30 cellular contexts compared by ENCODE assay signal in the genomic region with DNA sequence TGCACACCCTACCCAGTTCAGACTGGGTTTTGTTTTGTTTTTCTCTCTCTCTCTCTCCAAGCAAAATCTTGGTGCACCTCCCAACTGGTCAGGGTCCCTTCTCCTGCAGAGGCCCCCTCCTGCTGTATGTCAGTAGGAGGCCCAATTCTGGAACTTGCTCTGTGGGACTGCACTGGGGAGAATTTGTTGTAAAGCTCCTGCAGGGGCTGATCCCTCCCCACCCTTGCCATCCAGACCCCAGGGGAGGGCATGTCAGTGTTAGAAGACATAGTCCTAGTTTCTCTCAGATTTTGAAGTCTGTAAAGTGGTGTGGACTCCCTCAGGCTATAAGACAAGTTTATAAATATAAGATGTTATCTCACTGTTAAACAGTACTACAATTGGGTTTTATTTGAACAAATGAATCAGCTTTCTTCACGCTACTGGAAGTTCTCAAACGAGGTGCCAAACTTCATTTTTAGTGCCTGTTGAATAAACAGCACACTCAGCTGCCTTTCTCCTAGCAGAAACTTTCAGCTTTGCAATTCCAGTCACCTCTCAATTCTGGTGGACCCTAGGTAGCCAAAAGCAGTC.
"Had no signal": no experiment of that assay in that cellular context is flagged by ENCODE, and none has a peak within 500 bp of the region (broad histone marks: within the 10 kb centered on the region; RNA-seq: fewer than 3 reads in every experiment).

No MANE protein-coding gene starts in this region.

- H3K9me3 ChIP-seq: SJCRH30 had no signal

- H3K9ac ChIP-seq: KMS-11 had no signal

- H3K4me3 ChIP-seq: SJCRH30, SK-N-MC had no signal

- H3K27ac ChIP-seq: KMS-11, RWPE1, SJCRH30, SK-N-MC, WERI-Rb-1 had no signal

- H3K4me1 Mint-ChIP-seq: activated naive CD4-positive, alpha-beta T cell treated with anti-CD3 and anti-CD28 coated beads, Interleukin-2, amount 10 ng/mL, durations not matched to agents 7 days and 5 days; activated naive CD8-positive, alpha-beta T cell treated with anti-CD3 and anti-CD28 coated beads, Interleukin-2, amount 50 U/mL, for 24 hours; brain had no signal

- FAIRE-seq: bronchial epithelial cell, RCC 7860 had no signal

- ATAC-seq: activated CD8-positive, alpha-beta T cell treated with anti-CD3 and anti-CD28 coated beads for 36 hours; activated naive CD8-positive, alpha-beta T cell treated with anti-CD3 and anti-CD28 coated beads, Interleukin-2, amount 50 U/mL, for 24 hours; activated T-cell treated with anti-CD3 and anti-CD28 coated beads, Interleukin-2, amount 50 U/mL, for 4 hours; Right ventricle myocardium inferior had no signal

- H3K9me3 Mint-ChIP-seq: activated CD8-positive, alpha-beta T cell treated with anti-CD3 and anti-CD28 coated beads for 36 hours; activated naive CD4-positive, alpha-beta T cell treated with anti-CD3 and anti-CD28 coated beads, Interleukin-2, amount 10 ng/mL, durations not matched to agents 7 days and 5 days; activated naive CD8-positive, alpha-beta T cell treated with anti-CD3 and anti-CD28 coated beads, Interleukin-2, amount 50 U/mL, for 24 hours; activated T-cell treated with anti-CD3 and anti-CD28 coated beads, Interleukin-2, amount 50 U/mL, for 4 hours had no signal

- DNase-seq: activated CD4-positive, alpha-beta T cell treated with anti-CD3 and anti-CD28 coated beads for 1 hour; activated CD4-positive, alpha-beta T cell treated with anti-CD3 and anti-CD28 coated beads for 48 hours; activated CD4-positive, CD25-positive, alpha-beta regulatory T cell; activated CD8-positive, alpha-beta T cell treated with anti-CD3 and anti-CD28 coated beads for 36 hours; activated effector memory CD4-positive, alpha-beta T cell treated with Interleukin-2 at 50 U/mL for 16 hours; activated naive CD4-positive, alpha-beta T cell treated with anti-CD3 and anti-CD28 coated beads, Interleukin-2, amount 10 ng/mL, durations not matched to agents 7 days and 5 days; activated naive CD8-positive, alpha-beta T cell treated with anti-CD3 and anti-CD28 coated beads, Interleukin-2, amount 50 U/mL, for 24 hours; activated T-cell treated with anti-CD3 and anti-CD28 coated beads, Interleukin-2, amount 50 U/mL, for 4 hours; anterior cingulate cortex; caudate nucleus; cerebellar nuclear complex; NCI-H1105; NCI-H1417 treated with DMSO at 0.1 percent for 48 hours; NCI-H1930; NCI-H2081 treated with DMSO at 0.1 percent for 48 hours; NCI-H226; NCI-H446 treated with DMSO at 0.1 percent for 48 hours; NCI-H524; NCI-H69; SJCRH30; T1000; WERI-Rb-1 had no signal

- H3K4me2 ChIP-seq: KMS-11 had no signal

- H3K36me3 ChIP-seq: SJCRH30, WERI-Rb-1 had no signal

- H3K27ac Mint-ChIP-seq: activated CD8-positive, alpha-beta T cell treated with anti-CD3 and anti-CD28 coated beads for 36 hours; activated naive CD4-positive, alpha-beta T cell treated with anti-CD3 and anti-CD28 coated beads, Interleukin-2, amount 10 ng/mL, durations not matched to agents 7 days and 5 days; activated naive CD8-positive, alpha-beta T cell; activated naive CD8-positive, alpha-beta T cell treated with anti-CD3 and anti-CD28 coated beads, Interleukin-2, amount 50 U/mL, for 24 hours; brain had no signal

- H3K27me3 ChIP-seq: SJCRH30 had no signal

- H3K4me3 Mint-ChIP-seq: activated CD8-positive, alpha-beta T cell treated with anti-CD3 and anti-CD28 coated beads for 36 hours; activated naive CD4-positive, alpha-beta T cell treated with anti-CD3 and anti-CD28 coated beads, Interleukin-2, amount 10 ng/mL, durations not matched to agents 7 days and 5 days; activated naive CD8-positive, alpha-beta T cell; activated naive CD8-positive, alpha-beta T cell treated with anti-CD3 and anti-CD28 coated beads, Interleukin-2, amount 50 U/mL, for 24 hours; activated T-cell treated with anti-CD3 and anti-CD28 coated beads, Interleukin-2, amount 50 U/mL, for 4 hours; brain had no signal

- H3K4me1 ChIP-seq: SJCRH30 had no signal
